In the genomic region with DNA sequence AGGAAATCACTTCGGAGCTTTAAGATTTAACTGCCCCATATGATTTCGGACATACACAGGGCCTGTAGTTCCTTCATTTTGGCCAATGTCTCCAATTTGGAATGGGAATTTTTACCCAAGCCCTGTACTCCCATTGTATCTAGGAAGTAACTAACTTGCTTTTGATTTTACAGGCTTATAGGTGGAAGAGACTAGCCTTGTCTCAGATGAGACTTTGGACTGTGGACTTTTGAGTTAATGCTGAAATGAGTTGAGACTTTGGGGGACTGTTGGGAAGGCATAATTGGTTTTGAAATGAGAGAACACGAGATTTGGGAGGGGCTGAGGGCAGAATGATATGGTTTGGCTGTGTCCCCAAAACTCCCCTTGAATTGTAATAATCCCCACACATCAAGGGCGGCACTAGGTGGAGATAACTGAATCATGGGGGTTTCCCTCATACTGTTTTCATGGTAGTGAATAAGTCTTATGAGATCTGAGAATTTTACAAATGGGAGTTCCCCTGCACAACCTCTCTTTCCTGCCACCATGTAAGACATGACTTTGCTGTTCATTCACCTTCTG, we compare ENCODE assay signal across 19 cellular contexts.
A peak's percentile ranks its signal among the peaks of the same experiment; 100 is the strongest.
DNase-seq lines count a peak whose midpoint lies in the region; ATAC-seq, FAIRE-seq and TF ChIP-seq lines count a peak whose summit lies in the region.
"Had no signal": no experiment of that assay in that cellular context is flagged by ENCODE, and none has a peak within 500 bp of the region (broad histone marks: within the 10 kb centered on the region; RNA-seq: fewer than 3 reads in every experiment).

No MANE protein-coding gene starts in this region.

- H2BK5ac ChIP-seq in mesendoderm (ENCODE audit: low read length), result no peak overlapping the region

- FAIRE-seq in GM12878 (lab: Jason Lieb, UNC), result no peak
- FAIRE-seq: A549, K562 had no signal

- no peak overlapping the region for H3K18ac ChIP-seq in mesendoderm (ENCODE audit: low read length)

- no peak overlapping the region for H3K4me3 Mint-ChIP-seq in activated T-cell treated with anti-CD3 and anti-CD28 coated beads, Interleukin-2, amount 50 U/mL, for 4 hours

- H3K4me1 Mint-ChIP-seq in activated T-cell treated with anti-CD3 and anti-CD28 coated beads, Interleukin-2, amount 50 U/mL, for 4 hours (ENCODE audit: low read depth), result no peaks in the 10 kb centered on the region

- H3K36me3 Mint-ChIP-seq in activated T-cell treated with anti-CD3 and anti-CD28 coated beads, Interleukin-2, amount 50 U/mL, for 4 hours (ENCODE audit: insufficient read depth), result no peaks in the 10 kb centered on the region

- no peak for TF ChIP-seq POLR2A in GM12878 (IDR thresholded peaks at IDR 0.05; ENCODE audit: low read depth, low read length)
- TF ChIP-seq POLR2A in spleen (IDR thresholded peaks at IDR 0.05), result no peak

- 0 out of 2 replicates have a peak, but pooled peaks cover 8% of the 10 kb centered on the region for H4K20me1 ChIP-seq in BLaER1
- H4K20me1 ChIP-seq in GM12878 (ENCODE audit: control insufficient read depth, insufficient read depth), result no peaks in the 10 kb centered on the region

- no TSS peak for BruUV-seq in GM12878 (replicated peaks; lab: Mats Ljungman, UMichigan)

- H3K4me3 ChIP-seq in BLaER1 (peak overlapping the region; percentile 20; the same call in 1 of the 2 replicates), GM12878 (no peak overlapping the region), mesendoderm (ENCODE audit: low read length) (no peak overlapping the region), spleen (no peak overlapping the region), SJCRH30 (no peak overlapping the region)
- H3K4me3 ChIP-seq: A549, K562 had no signal

- H3K79me2 ChIP-seq in GM12878 (ENCODE audit: control insufficient read depth, insufficient read depth, low read length) (peaks cover 3% of the 10 kb centered on the region), mesendoderm (ENCODE audit: control insufficient read depth, insufficient read depth, low read length) (peaks cover 13% of the 10 kb centered on the region)

- no peak for TF ChIP-seq EP300 in GM12878 (IDR thresholded peaks at IDR 0.05; ENCODE audit: borderline replicate concordance in 1 of 2, control insufficient read depth in 1 of 2, low read depth in 2 of 2, low read length in 2 of 2)

- no peaks in the 10 kb centered on the region for H3K27me3 Mint-ChIP-seq in activated T-cell treated with anti-CD3 and anti-CD28 coated beads, Interleukin-2, amount 50 U/mL, for 4 hours (ENCODE audit: low read depth)

- intact Hi-C loops in GM12878 (cut with micrococcal nuclease; ENCODE audit: unreplicated experiment), result loop anchor here (10.0 kb wide), 1 partner anchor 125 kb away; no protein-coding TSS in a partner anchor
- intact Hi-C loops in spleen (cut with DNase I; ENCODE audit: low total_unique reads), result no loop called here

- no peak overlapping the region for H3K56ac ChIP-seq in mesendoderm (ENCODE audit: low read length)

- SMC1A ChIA-PET in GM12878 (lab: Charles Lee; ENCODE audit: uncharacterized antibody, unreplicated experiment), result no interaction called here

- H3K9me3 ChIP-seq in BLaER1, result peaks cover 43% of the 10 kb centered on the region
- H3K9me3 ChIP-seq in GM12878 (replicated peaks; ENCODE audit: control insufficient read depth, insufficient read depth, low read length), result peaks cover 22% of the 10 kb centered on the region
- H3K9me3 ChIP-seq in spleen, result peaks cover 0 to 64% (median 41%) of the 10 kb centered on the region in 8 donors
- peaks cover 7% of the 10 kb centered on the region for H3K9me3 ChIP-seq in SJCRH30 (replicated peaks)

- no peak overlapping the region for H2AFZ ChIP-seq in GM12878 (ENCODE audit: control insufficient read depth, low read depth, low read length)

- no peak overlapping the region for H3K4ac ChIP-seq in mesendoderm (ENCODE audit: low read depth, low read length)

- RAD21 ChIA-PET in GM12878 (lab: Charles Lee; ENCODE audit: unreplicated experiment), result no interaction called here

- H3K9me3 Mint-ChIP-seq in activated T-cell treated with anti-CD3 and anti-CD28 coated beads, Interleukin-2, amount 50 U/mL, for 4 hours, result peaks cover 26% of the 10 kb centered on the region

- 49% methylated on average over 4 of the region's 4 CpGs for WGBS in GM12878 (ENCODE audit: insufficient coverage, insufficient replicate concordance, low lambda C conversion rate, missing lambda C conversion rate)
- WGBS in mesendoderm (ENCODE audit: extremely low coverage, insufficient coverage, low lambda C conversion rate), result no CpG with 5 or more reads among the region's 4 CpGs
- WGBS in spleen, 5 donors, result 75 to 82% (median 76%) methylated on average over 4 of the region's 4 CpGs

- no peak overlapping the region for H4K5ac ChIP-seq in mesendoderm (ENCODE audit: low read length)

- no peak overlapping the region for H3K9ac ChIP-seq in BLaER1
- H3K9ac ChIP-seq in GM12878 (ENCODE audit: control insufficient read depth, insufficient read depth, low read length), result no peak overlapping the region
- no peak overlapping the region for H3K9ac ChIP-seq in mesendoderm (ENCODE audit: low read length)

- H2BK15ac ChIP-seq in mesendoderm (replicated peaks; ENCODE audit: low read depth), result no peak overlapping the region

- no peak overlapping the region for H2AK5ac ChIP-seq in mesendoderm (ENCODE audit: low read length)

- CTCF ChIA-PET in GM12878 (lab: Yijun Ruan, JAX), result no interaction called here

- H4K8ac ChIP-seq in mesendoderm (ENCODE audit: low read depth, low read length), result no peak overlapping the region

- no peak overlapping the region for H3K23ac ChIP-seq in mesendoderm (ENCODE audit: low read length)

- H3K27ac ChIP-seq in BLaER1, result no peak overlapping the region
- peak overlapping the region; percentile 39 for H3K27ac ChIP-seq in GM12878 (ENCODE audit: control insufficient read depth, insufficient read depth)
- no peak overlapping the region for H3K27ac ChIP-seq in mesendoderm (ENCODE audit: low read depth, low read length)
- H3K27ac ChIP-seq in spleen, result no peak overlapping the region
- no peak overlapping the region for H3K27ac ChIP-seq in SJCRH30
- H3K27ac ChIP-seq: A549, C4-2B had no signal

- H3K79me1 ChIP-seq in mesendoderm (ENCODE audit: low read length), result peaks cover 2% of the 10 kb centered on the region

- H3K36me3 ChIP-seq in BLaER1 (peaks cover 19% of the 10 kb centered on the region), GM12878 (ENCODE audit: control insufficient read depth in 2 of 2, insufficient read depth in 2 of 2, low read length in 1 of 2) (no peaks in the 10 kb centered on the region), mesendoderm (ENCODE audit: control insufficient read depth, insufficient read depth, low read length) (no peaks in the 10 kb centered on the region), spleen (peaks cover 0 to 3% (median 0%) of the 10 kb centered on the region in 6 donors), SJCRH30 (no peaks in the 10 kb centered on the region)

- no peak for TF ChIP-seq RAD21 in GM12878 (IDR thresholded peaks at IDR 0.05; ENCODE audit: insufficient read depth, low read depth, low read length)

- peaks cover 32% of the 10 kb centered on the region for H3K4me1 ChIP-seq in BLaER1
- peaks cover 20% of the 10 kb centered on the region for H3K4me1 ChIP-seq in GM12878 (ENCODE audit: control insufficient read depth, insufficient read depth, low read length)
- no peaks in the 10 kb centered on the region for H3K4me1 ChIP-seq in mesendoderm (ENCODE audit: control insufficient read depth, low read depth, low read length)
- H3K4me1 ChIP-seq in spleen, result peaks cover 0 to 29% (median 9%) of the 10 kb centered on the region in 6 donors
- no peaks in the 10 kb centered on the region for H3K4me1 ChIP-seq in SJCRH30
- H3K4me1 ChIP-seq: A549 had no signal

- POLR2A ChIA-PET in GM12878 (lab: Charles Lee), result no interaction called here

- in situ Hi-C loops in GM12878 (cut with MboI), result no loop called here

- H3K27me3 ChIP-seq in BLaER1, result no peaks in the 10 kb centered on the region
- no peaks in the 10 kb centered on the region for H3K27me3 ChIP-seq in GM12878 (replicated peaks in 1 of 2; ENCODE audit: control insufficient read depth in 2 of 2, insufficient read depth in 2 of 2, low read length in 1 of 2)
- H3K27me3 ChIP-seq in mesendoderm (ENCODE audit: insufficient read depth, low read length, poor library complexity), result no peaks in the 10 kb centered on the region
- no peaks in the 10 kb centered on the region for H3K27me3 ChIP-seq in spleen (replicated peaks in 1 of 7)
- no peaks in the 10 kb centered on the region for H3K27me3 ChIP-seq in SJCRH30

- no peak for DNase-seq in activated T-cell treated with anti-CD3 and anti-CD28 coated beads, Interleukin-2, amount 50 U/mL, for 4 hours
- no peak for DNase-seq in activated T-cell treated with anti-CD3 and anti-CD28 coated beads, Interleukin-2, amount 50 U/mL, for 1 hour
- DNase-seq in GM12878 (ENCODE audit: low read depth, low spot score) (peak; percentile 56), mesendoderm (no peak), spleen (no peak), SJCRH30 (no peak)
- DNase-seq: HCEC 1CT, MV-4-11, NCI-H1417 treated with DMSO at 0.1 percent for 48 hours, NCI-H1930, NCI-H2171, NCI-H446, NCI-H69, SIG-M5 had no signal

- no peak overlapping the region for H2BK120ac ChIP-seq in mesendoderm (ENCODE audit: low read depth, low read length)

- no peak for TF ChIP-seq CTCF in GM12878 (IDR thresholded peaks at IDR 0.05 in 2 of 3, conservative IDR thresholded peaks at IDR 0.05 in 1 of 3; ENCODE audit: control insufficient read depth in 2 of 3, extremely low read depth in 1 of 3, insufficient read depth in 1 of 3, low read depth in 3 of 3, low read length in 3 of 3)
- no peak for TF ChIP-seq CTCF in spleen (IDR thresholded peaks at IDR 0.05 in 8 of 11, conservative IDR thresholded peaks at IDR 0.05 in 3 of 11)

- H3K4me2 ChIP-seq in BLaER1 (no peak overlapping the region), GM12878 (ENCODE audit: control insufficient read depth, insufficient read depth) (no peak overlapping the region; the same call in 1 of the 2 replicates), mesendoderm (ENCODE audit: low read length) (no peak overlapping the region)
- H3K4me2 ChIP-seq: A549 had no signal

- peak; percentile 46 to 55 for ATAC-seq in activated T-cell treated with anti-CD3 and anti-CD28 coated beads, Interleukin-2, amount 50 U/mL, for 4 hours
- ATAC-seq in HG02610 (IDR thresholded peaks at IDR 0.05; ENCODE audit: unreplicated experiment), result peak; percentile 66
- ATAC-seq in GM12878, result peak; percentile 86
- ATAC-seq: A549, K562 had no signal

TF ChIP-seq in GM12878, 131 proteins besides CTCF, POLR2A, EP300 and RAD21 (continues in another document):
- TF ChIP-seq FOXM1 (IDR thresholded peaks at IDR 0.05; ENCODE audit: low read depth, low read length), result peak; percentile 43; the same call in 1 of the 2 replicates
- peak; percentile 68; the same call in 1 of the 2 replicates for TF ChIP-seq JUNB (IDR thresholded peaks at IDR 0.05)
- no peak for TF ChIP-seq KLF5 (IDR thresholded peaks at IDR 0.05; ENCODE audit: partially characterized antibody)
- TF ChIP-seq ZBED1 (IDR thresholded peaks at IDR 0.05; ENCODE audit: borderline replicate concordance), result peak; percentile 55; the same call in 1 of the 2 replicates
